Comparison of ENCODE assay signal across 8 cellular contexts in the genomic region with DNA sequence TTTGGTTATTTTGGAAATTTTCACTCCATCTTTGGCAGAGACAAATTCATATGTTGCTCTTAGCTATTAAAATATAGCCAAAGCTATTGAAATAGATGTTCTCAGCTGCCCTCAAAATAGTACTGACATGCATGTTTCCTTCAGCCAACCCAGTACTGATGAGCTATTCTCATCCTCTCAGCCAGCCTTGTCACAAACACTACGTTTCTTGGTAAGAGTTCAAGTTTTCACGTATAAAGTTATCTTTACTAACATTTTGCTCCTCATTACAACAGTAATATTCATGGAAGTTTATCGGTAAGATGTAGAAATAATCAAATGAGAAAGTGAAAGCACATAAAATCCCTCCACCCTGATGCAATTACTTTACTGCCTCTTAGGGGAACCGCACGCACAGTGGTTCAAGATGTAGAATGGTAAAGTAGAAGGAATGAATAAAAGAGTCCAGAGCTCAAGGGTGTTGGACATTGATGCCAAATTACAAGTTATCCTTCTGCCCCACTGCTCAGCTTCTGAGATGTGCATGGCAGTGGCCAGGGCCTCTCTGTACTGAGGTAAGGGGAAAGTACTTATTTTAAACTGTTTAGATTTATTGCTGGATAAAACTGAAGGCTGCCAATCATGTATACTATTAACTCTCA.
DNase-seq lines count a peak whose midpoint lies in the region; ATAC-seq and TF ChIP-seq lines count a peak whose summit lies in the region.

No MANE protein-coding gene starts in this region.

- H3K4me1 ChIP-seq in mucosa of rectum (ENCODE audit: control insufficient read depth in 2 of 2, insufficient read depth in 2 of 2, low read length in 2 of 2), result peaks cover 3 to 9% of the 10 kb centered on the region in 2 donors

- H3K36me3 ChIP-seq in KOPT-K1 (ENCODE audit: insufficient read depth, low read length), result no peaks in the 10 kb centered on the region
- no peaks in the 10 kb centered on the region for H3K36me3 ChIP-seq in mucosa of rectum (ENCODE audit: control insufficient read depth in 2 of 2, insufficient read depth in 2 of 2, low read length in 2 of 2)

- no peaks in the 10 kb centered on the region for H3K9me3 ChIP-seq in KOPT-K1 (ENCODE audit: insufficient read depth, low read length, poor library complexity, severe bottlenecking)
- H3K9me3 ChIP-seq in mucosa of rectum (ENCODE audit: control insufficient read depth in 2 of 2, low read length in 2 of 2), result no peaks in the 10 kb centered on the region

- H3K9ac ChIP-seq in mucosa of rectum (ENCODE audit: low read depth in 1 of 2, low read length in 2 of 2), result peak overlapping the region; percentile 54 to 68

- H3K27me3 ChIP-seq in mucosa of rectum (ENCODE audit: control insufficient read depth in 2 of 2, insufficient read depth in 2 of 2, low read length in 2 of 2), result no peaks in the 10 kb centered on the region

- ATAC-seq in GM21367 (IDR thresholded peaks at IDR 0.05; ENCODE audit: unreplicated experiment), result peak; percentile 39

- H3K4me3 ChIP-seq in cardiac fibroblast (replicated peaks in 1 of 2; ENCODE audit: low read depth in 2 of 2, low read length in 2 of 2), result peak overlapping the region; percentile 33 to 48
- H3K4me3 ChIP-seq in mucosa of rectum (ENCODE audit: low read length in 2 of 2), result peak overlapping the region; percentile 62 to 85

- DNase-seq in DMS 273 treated with DMSO at 0.1 percent for 48 hours (lab: John Stamatoyannopoulos, UW) (peak; percentile 17), cardiac fibroblast (ENCODE audit: low read depth in 2 of 2) (peak; percentile 52 to 59), DMS53 (lab: John Stamatoyannopoulos, UW) (no peak), dedifferentiated amniotic fluid mesenchymal stem cell (ENCODE audit: extremely low spot score) (no peak), MV-4-11 (lab: John Stamatoyannopoulos, UW) (no peak)

- no peak for TF ChIP-seq CTCF in cardiac fibroblast (IDR thresholded peaks at IDR 0.05; ENCODE audit: low read depth, low read length)

- H3K27ac ChIP-seq in KOPT-K1 (ENCODE audit: low read depth, low read length, poor library complexity, severe bottlenecking) (peak overlapping the region; percentile 72), mucosa of rectum (ENCODE audit: low read depth in 2 of 2, low read length in 2 of 2) (peak overlapping the region; percentile 78 to 86)

Comparison
In these comparisons a context has a peak if more than half of its experiments do, and no peak if none do; other contexts are left out.
1. DNase-seq: peak in DMS 273 treated with DMSO at 0.1 percent for 48 hours (single experiment) and cardiac fibroblast (2 of 2); none in DMS53 (single experiment), dedifferentiated amniotic fluid mesenchymal stem cell (single experiment) and MV-4-11 (single experiment).